Comparison of ENCODE assay signal across 8 cellular contexts in the genomic region with DNA sequence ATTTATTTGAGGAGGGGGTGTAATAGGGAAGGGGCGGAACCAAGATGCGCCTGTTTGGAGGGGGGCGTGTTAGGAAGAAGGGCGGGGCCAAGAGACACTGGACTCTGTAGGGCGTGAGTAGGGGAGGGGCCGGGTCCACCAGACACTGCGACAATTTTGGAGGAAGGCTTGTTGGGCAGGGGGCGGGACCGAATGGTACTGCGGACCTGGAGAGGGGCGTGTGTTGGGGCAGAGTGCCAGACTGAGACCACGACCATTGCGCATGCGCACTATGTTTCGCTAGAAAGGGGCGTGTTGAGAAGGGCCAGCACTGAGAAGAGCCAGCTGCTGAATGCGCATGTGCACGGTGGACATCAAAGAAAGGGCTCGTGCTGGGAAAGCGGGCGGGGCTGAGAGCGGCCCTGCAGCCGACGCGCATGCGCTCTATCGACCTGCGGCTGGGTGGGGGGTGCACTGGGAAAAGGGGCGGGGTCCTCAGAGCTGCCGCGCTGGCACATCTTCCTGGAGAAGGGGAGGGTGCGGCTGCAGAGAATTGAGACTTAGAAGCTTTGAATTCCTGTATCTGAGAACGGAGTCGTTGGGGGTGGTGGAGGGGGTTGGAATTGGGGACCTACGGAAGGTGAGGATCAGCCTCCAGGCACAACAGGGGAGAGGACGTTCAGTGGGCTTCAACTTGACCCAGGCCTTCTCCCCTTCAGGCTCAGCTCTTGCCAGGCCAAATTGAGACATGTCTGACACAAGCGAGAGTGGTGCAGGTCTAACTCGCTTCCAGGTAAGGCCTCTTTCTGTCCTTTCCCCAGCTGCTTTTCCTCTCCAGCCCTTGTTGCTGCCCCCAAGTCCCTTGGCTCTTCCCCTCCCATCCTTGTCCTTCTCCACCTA. TPM values are rescaled to one million over a fixed set of nuclear protein-coding genes. Genes with fewer than 3 reads are reported as not detected.
DNase-seq lines count a peak whose midpoint lies in the region; ATAC-seq and TF ChIP-seq lines count a peak whose summit lies in the region.

No MANE protein-coding gene starts in this region.

- TF ChIP-seq CTCF in colonic mucosa (IDR thresholded peaks at IDR 0.05): no peak

- DNase-seq in AML-193 (lab: John Stamatoyannopoulos, UW) (peak; percentile 69 to 77), GM19240 (ENCODE audit: insufficient read length, low spot score) (peak; percentile 76), NCI-H524 (lab: John Stamatoyannopoulos, UW) (peak; percentile 98), colonic mucosa (peak; percentile 90), kidney tubule cell (ENCODE audit: low spot score) (peak; percentile 94)
- peak; percentile 90 for DNase-seq in activated CD4-positive, alpha-beta T cell treated with anti-CD3 and anti-CD28 coated beads for 48 hours
- peak; percentile 54 to 74 for DNase-seq in stimulated activated CD4-positive, alpha-beta T cell treated with anti-CD3 and anti-CD28 coated beads, Interleukin-1b, Interleukin-23, amount 100 ng/mL, for 1 hour (ENCODE audit: low read depth in 2 of 2)

- H3K9ac ChIP-seq in colonic mucosa (ENCODE audit: low read depth in 2 of 2, low read length in 2 of 2): peak overlapping the region; percentile 55 to 59

- H3K36me3 ChIP-seq in colonic mucosa: no peaks in the 10 kb centered on the region

- peak overlapping the region; percentile 79 for H3K27ac ChIP-seq in colonic mucosa

- H3K4me3 ChIP-seq in colonic mucosa: peak overlapping the region; percentile 52

- H3K4me1 ChIP-seq in colonic mucosa: no peaks in the 10 kb centered on the region

- intact Hi-C loops in colonic mucosa (cut with DNase I): loop anchor here (10.0 kb wide), 1 partner anchor 164 kb away; no protein-coding TSS in a partner anchor

- H3K9me3 ChIP-seq in colonic mucosa: no peaks in the 10 kb centered on the region

- ATAC-seq in HG03457 (IDR thresholded peaks at IDR 0.05; ENCODE audit: unreplicated experiment): peak; percentile 75

- H3K27me3 ChIP-seq in colonic mucosa: no peaks in the 10 kb centered on the region

RNA-seq across cellular contexts. Expression of a gene that starts 1.3 kb away (rescaled TPM):
- 10 to 100 TPM; 61.6 to 85.5 TPM for total RNA-seq in colonic mucosa

RNA-seq across cellular contexts. Expression of a gene that starts 10.8 kb away (rescaled TPM):
- total RNA-seq in colonic mucosa: not detected

Comparison
In these comparisons a context has a peak if more than half of its experiments do, and no peak if none do; other contexts are left out.
1. Peak in every context shown above with its lines: DNase-seq, ATAC-seq, H3K4me3 ChIP-seq and H3K27ac ChIP-seq.